ENCODE assay signal across 8 cellular contexts in genomic region chr16:85798901-85799496, GRCh38. TPM values are rescaled to one million over a fixed set of nuclear protein-coding genes. Genes with fewer than 3 reads are reported as not detected.
A peak's percentile ranks its signal among the peaks of the same experiment; 100 is the strongest.
DNase-seq lines count a peak whose midpoint lies in the region; ATAC-seq, FAIRE-seq and TF ChIP-seq lines count a peak whose summit lies in the region.

No MANE protein-coding gene starts in this region.

- in situ Hi-C loops in Panc1 (cut with HindIII; ENCODE audit: low pct_unique_long_range_greater_than_20kb, low sequenced_read_pairs) (no loop called here), K562 (cut with MboI) (no loop called here)

- H3K79me2 ChIP-seq in K562 (ENCODE audit: control insufficient read depth, insufficient read depth, low read length) = peaks cover 93% of the 10 kb centered on the region

- no peak for TF ChIP-seq EP300 in K562 (IDR thresholded peaks at IDR 0.05; ENCODE audit: low read length)

- H3K4me1 ChIP-seq in Panc1 (ENCODE audit: control insufficient read depth, insufficient read depth, low read length) (no peaks in the 10 kb centered on the region), K562 (replicated peaks in 1 of 2; ENCODE audit: control insufficient read depth in 2 of 2, insufficient read depth in 2 of 2, low read length in 2 of 2) (peaks cover 11 to 13% of the 10 kb centered on the region in 2 experiments; a peak in 4 of 5 replicates)

- peak overlapping the region; percentile 95 to 98 for H3K4me3 ChIP-seq in Panc1 (ENCODE audit: low read depth in 2 of 2, low read length in 2 of 2)
- peak overlapping the region; percentile 97 for H3K4me3 ChIP-seq in K562

- intact Hi-C loops in Panc1 (cut with micrococcal nuclease; ENCODE audit: unreplicated experiment) (no loop called here), K562 (cut with micrococcal nuclease) (no loop called here)

- DNase-seq in SIG-M5 treated with dmso at 0.1 percent for 504 hours (lab: John Stamatoyannopoulos, UW; ENCODE audit: unreplicated experiment) = peak; percentile 11
- no peak for DNase-seq in SIG-M5 (lab: John Stamatoyannopoulos, UW)
- no peak for DNase-seq in Panc1 (ENCODE audit: low read depth, low spot score)
- peak; percentile 53 to 90 (median 80) for DNase-seq in K562 (ENCODE audit: extremely low read depth in 1 of 4, low spot score in 3 of 4)
- peak; percentile 62 for DNase-seq in islet precursor cell
- DNase-seq in stimulated activated CD4-positive, alpha-beta T cell treated with anti-CD3 and anti-CD28 coated beads, Interleukin-4, amount 100 ng/mL, for 4 hours = peak; percentile 10 to 22
- DNase-seq in SK-N-DZ (ENCODE audit: low spot score) = no peak

- CTCF ChIA-PET in Panc1 (lab: Charles Lee) (no interaction called here), K562 (lab: Yijun Ruan, JAX; ENCODE audit: low intra/inter-chr PET ratio) (no interaction called here)

- H3K27me3 ChIP-seq in Panc1 (ENCODE audit: control insufficient read depth, insufficient read depth, low read length) (no peaks in the 10 kb centered on the region), K562 (ENCODE audit: control insufficient read depth in 2 of 2, insufficient read depth in 2 of 2, low read length in 2 of 2) (no peaks in the 10 kb centered on the region)

- no peak for FAIRE-seq in K562 (lab: Jason Lieb, UNC)

- H3K27ac ChIP-seq in Panc1 (ENCODE audit: low read length) (peak overlapping the region; percentile 88), K562 (ENCODE audit: extremely low read depth, low read depth, low read length) (peak overlapping the region; percentile 96)

- H3K4me2 ChIP-seq in K562 (ENCODE audit: insufficient read depth, low read length) = peak overlapping the region; percentile 94

- H3K9me3 ChIP-seq in Panc1 (ENCODE audit: control insufficient read depth, insufficient read depth, low read depth, low read length) (no peaks in the 10 kb centered on the region), K562 (replicated peaks; ENCODE audit: control insufficient read depth, insufficient read depth, low read depth, low read length) (no peaks in the 10 kb centered on the region)

- TF ChIP-seq RAD21 in K562 (CRISPR knock-in tag; conservative IDR thresholded peaks at IDR 0.05 in 1 of 2, IDR thresholded peaks at IDR 0.05 in 1 of 2) = no peak

- peak overlapping the region; percentile 82 for H2AFZ ChIP-seq in K562 (ENCODE audit: low read depth, low read length)

- no peak for TF ChIP-seq POLR2A in K562 (conservative IDR thresholded peaks at IDR 0.05)

- H3K9me1 ChIP-seq in K562 (ENCODE audit: control insufficient read depth, insufficient read depth, low read length) = peaks cover 6% of the 10 kb centered on the region

- H3K36me3 ChIP-seq in Panc1 (ENCODE audit: control insufficient read depth, insufficient read depth, low read length) (peaks cover 28% of the 10 kb centered on the region), K562 (ENCODE audit: control insufficient read depth, insufficient read depth, low read length) (peaks cover 72% of the 10 kb centered on the region)

- POLR2A ChIA-PET in Panc1 (lab: Charles Lee) = no interaction called here
- POLR2A ChIA-PET in K562 (lab: Yijun Ruan, JAX) = no interaction called here

- peak; percentile 28 for ATAC-seq in HG02798 (IDR thresholded peaks at IDR 0.05; ENCODE audit: poor library complexity, unreplicated experiment)
- peak; percentile 67 for ATAC-seq in Panc1
- peak; percentile 70 for ATAC-seq in K562

- H4K20me1 ChIP-seq in K562 (replicated peaks; ENCODE audit: control insufficient read depth, insufficient read depth, low read length) = peaks cover 15% of the 10 kb centered on the region

- H3K9ac ChIP-seq in K562 (ENCODE audit: insufficient read depth in 1 of 2, low read depth in 2 of 2, low read length in 2 of 2) = peak overlapping the region; percentile 96

- BruUV-seq in Panc1 (replicated peaks; lab: Mats Ljungman, UMichigan) = no TSS peak
- no TSS peak for BruUV-seq in K562 (replicated peaks; lab: Mats Ljungman, UMichigan)

- WGBS in K562 (ENCODE audit: insufficient coverage, low coverage, missing lambda C conversion rate) = under 1% methylated on average over 32 of the region's 51 CpGs

- TF ChIP-seq CTCF in Panc1 (IDR thresholded peaks at IDR 0.05) = no peak
- 0 out of 6 replicates have a peak, but pooled peaks of 1 of the 3 experiments have one; percentile 41 for TF ChIP-seq CTCF in K562 (IDR thresholded peaks at IDR 0.05 in 2 of 3, conservative IDR thresholded peaks at IDR 0.05 in 1 of 3; ENCODE audit: insufficient read depth in 2 of 3, low read depth in 1 of 3, low read length in 3 of 3)

TF ChIP-seq in K562, 482 proteins besides CTCF, POLR2A, EP300 and RAD21 (continues in another document):
- TF ChIP-seq SMAD1 (IDR thresholded peaks at IDR 0.05; ENCODE audit: low read depth, low read length, partially characterized antibody) (peak; percentile 28), RB1 (IDR thresholded peaks at IDR 0.05; ENCODE audit: low read depth) (peak; percentile 31; the same call in 1 of the 2 replicates)

RNA-seq across cellular contexts. Expression of gene EMC8, which starts 0.3 kb away (rescaled TPM):
- total RNA-seq in Panc1 (2021; ENCODE audit: unreplicated experiment) = 39.1 TPM
- polyA plus RNA-seq in Panc1 (2012; ENCODE audit: insufficient read length) = 50.8 TPM
- total RNA-seq in K562 (2011; cell fraction: chromatin; rRNA removed; ENCODE audit: low replicate concordance) = 39.0 and 71.6 TPM in 2 replicates
- total RNA-seq in K562 (2011; cell fraction: nucleolus; rRNA removed) = 55.5 and 57.1 TPM in 2 replicates
- 52.4 and 64.5 TPM in 2 replicates for total RNA-seq in K562 (2011; cell fraction: nucleoplasm; rRNA removed)
- 81.8 and 86.4 TPM in 2 replicates for total RNA-seq in K562 (2014; rRNA removed)
- total RNA-seq in K562 (2014; rRNA removed; fragmentation: Illumina TruSeq; extraction: Trizol) = 36.4 and 48.6 TPM in 2 replicates
- 49.9 and 56.4 TPM in 2 replicates for total RNA-seq in K562 (2015; rRNA removed; fragmentation: Illumina TruSeq; extraction: Trizol)
- 60.8 and 71.9 TPM in 2 replicates for total RNA-seq in K562 (2021)
- polyA plus RNA-seq in K562 (2011; rRNA removed) = 45.2 and 54.7 TPM in 2 replicates
- polyA plus RNA-seq in K562 (2011; cell fraction: cytosol; rRNA removed) = 64.7 and 82.3 TPM in 2 replicates
- polyA plus RNA-seq in K562 (2011; cell fraction: nucleus; rRNA removed) = 50.0 and 69.2 TPM in 2 replicates
- polyA plus RNA-seq in K562 (2012) = 35.1 and 36.5 TPM in 2 replicates
- 32.7 and 39.8 TPM in 2 replicates for polyA plus RNA-seq in K562 (2014; fragmentation: Illumina TruSeq; extraction: Trizol)
- 10 to 100 TPM; 11.4 to 14.0 TPM for polyA plus RNA-seq in K562 (2014; fragmentation: Nextera tagmentation; extraction: Ambion mirVana)
- polyA plus RNA-seq in K562 (2014; rRNA removed) = 61.7 and 69.1 TPM in 2 replicates
- polyA minus RNA-seq in K562 (2011; rRNA and poly(A)+ RNA removed) = 35.1 and 58.8 TPM in 2 replicates
- 45.7 and 51.0 TPM in 2 replicates for polyA minus RNA-seq in K562 (2011; cell fraction: cytosol; rRNA and poly(A)+ RNA removed)
- polyA minus RNA-seq in K562 (2011; cell fraction: nucleus; rRNA and poly(A)+ RNA removed) = 26.1 and 37.0 TPM in 2 replicates
- 67.7 and 79.3 TPM in 2 replicates for polyA plus RNA-seq in SK-N-DZ (2014; cell fraction: cytosol; rRNA removed)
- polyA plus RNA-seq in SK-N-DZ (2014; cell fraction: nucleus; rRNA removed) = 56.7 and 59.1 TPM in 2 replicates

RNA-seq across cellular contexts. Expression of gene COX4I1, which starts 0.5 kb away (rescaled TPM):
- total RNA-seq in Panc1 (2021; ENCODE audit: unreplicated experiment) = 429 TPM
- 533 TPM for polyA plus RNA-seq in Panc1 (2012; ENCODE audit: insufficient read length)
- 142 and 234 TPM in 2 replicates for total RNA-seq in K562 (2011; cell fraction: chromatin; rRNA removed; ENCODE audit: low replicate concordance)
- 377 and 464 TPM in 2 replicates for total RNA-seq in K562 (2011; cell fraction: nucleolus; rRNA removed)
- total RNA-seq in K562 (2011; cell fraction: nucleoplasm; rRNA removed) = 382 and 397 TPM in 2 replicates
- 941 and 994 TPM in 2 replicates for total RNA-seq in K562 (2014; rRNA removed)
- total RNA-seq in K562 (2014; rRNA removed; fragmentation: Illumina TruSeq; extraction: Trizol) = 526 and 685 TPM in 2 replicates
- 613 and 651 TPM in 2 replicates for total RNA-seq in K562 (2015; rRNA removed; fragmentation: Illumina TruSeq; extraction: Trizol)
- total RNA-seq in K562 (2021) = 827 and 832 TPM in 2 replicates
- polyA plus RNA-seq in K562 (2011; rRNA removed) = 1,032 and 1,039 TPM in 2 replicates
- polyA plus RNA-seq in K562 (2011; cell fraction: cytosol; rRNA removed) = 957 and 1,096 TPM in 2 replicates
- polyA plus RNA-seq in K562 (2011; cell fraction: nucleus; rRNA removed) = 594 and 697 TPM in 2 replicates
- 796 and 1,103 TPM in 2 replicates for polyA plus RNA-seq in K562 (2012)
- polyA plus RNA-seq in K562 (2014; fragmentation: Illumina TruSeq; extraction: Trizol) = 1,040 and 1,078 TPM in 2 replicates
- 1,000 to 10,000 TPM; 1,936 to 2,356 TPM for polyA plus RNA-seq in K562 (2014; fragmentation: Nextera tagmentation; extraction: Ambion mirVana)
- polyA plus RNA-seq in K562 (2014; rRNA removed) = 1,078 and 1,164 TPM in 2 replicates
- 533 and 536 TPM in 2 replicates for polyA minus RNA-seq in K562 (2011; rRNA and poly(A)+ RNA removed)
- 193 and 209 TPM in 2 replicates for polyA minus RNA-seq in K562 (2011; cell fraction: cytosol; rRNA and poly(A)+ RNA removed)
- 68.0 and 114 TPM in 2 replicates for polyA minus RNA-seq in K562 (2011; cell fraction: nucleus; rRNA and poly(A)+ RNA removed)
- 655 and 763 TPM in 2 replicates for polyA plus RNA-seq in SK-N-DZ (2014; cell fraction: cytosol; rRNA removed)
- polyA plus RNA-seq in SK-N-DZ (2014; cell fraction: nucleus; rRNA removed) = 454 and 463 TPM in 2 replicates

RNA-seq across cellular contexts. Expression of gene C16orf74, which starts 48.1 kb away (rescaled TPM):
- total RNA-seq in Panc1 (2021; ENCODE audit: unreplicated experiment) (1.5 TPM), K562 (2014; rRNA removed) (not detected in 2 replicates), K562 (2014; rRNA removed; fragmentation: Illumina TruSeq; extraction: Trizol) (not detected in 2 replicates), K562 (2015; rRNA removed; fragmentation: Illumina TruSeq; extraction: Trizol) (not detected in 2 replicates), K562 (2021) (not detected in 2 replicates)
- 2.3 TPM for polyA plus RNA-seq in Panc1 (2012; ENCODE audit: insufficient read length)
- not detected in 2 replicates for total RNA-seq in K562 (2011; cell fraction: chromatin; rRNA removed; ENCODE audit: low replicate concordance)
- total RNA-seq in K562 (2011; cell fraction: nucleolus; rRNA removed) = not detected in 2 replicates
- total RNA-seq in K562 (2011; cell fraction: nucleoplasm; rRNA removed) = not detected in 2 replicates
- polyA plus RNA-seq in K562 (2011; rRNA removed) (0.11 TPM in 1 of 2 replicates, not detected in the other), K562 (2014; fragmentation: Illumina TruSeq; extraction: Trizol) (not detected in 2 replicates), K562 (2014; fragmentation: Nextera tagmentation; extraction: Ambion mirVana) (not detected), K562 (2014; rRNA removed) (not detected in 2 replicates)
- not detected in 2 replicates for polyA plus RNA-seq in K562 (2011; cell fraction: cytosol; rRNA removed)
- polyA plus RNA-seq in K562 (2011; cell fraction: nucleus; rRNA removed) = not detected in 2 replicates
- not detected in 2 replicates for polyA plus RNA-seq in K562 (2012)
- polyA minus RNA-seq in K562 (2011; rRNA and poly(A)+ RNA removed) = not detected in 2 replicates
- polyA minus RNA-seq in K562 (2011; cell fraction: cytosol; rRNA and poly(A)+ RNA removed) = not detected in 2 replicates
- polyA minus RNA-seq in K562 (2011; cell fraction: nucleus; rRNA and poly(A)+ RNA removed) = not detected in 2 replicates
- polyA plus RNA-seq in SK-N-DZ (2014; cell fraction: cytosol; rRNA removed) = 0.24 TPM in 1 of 2 replicates, not detected in the other
- polyA plus RNA-seq in SK-N-DZ (2014; cell fraction: nucleus; rRNA removed) = 1.8 TPM in 1 of 2 replicates, not detected in the other

Comparison
In these comparisons a context has a peak if more than half of its experiments do, and no peak if none do; other contexts are left out.
1. DNase-seq: peak in SIG-M5 treated with dmso at 0.1 percent for 504 hours (single experiment), K562 (4 of 4), islet precursor cell (single experiment) and stimulated activated CD4-positive, alpha-beta T cell treated with anti-CD3 and anti-CD28 coated beads, Interleukin-4, amount 100 ng/mL, for 4 hours (2 of 2); none in SIG-M5 (single experiment), Panc1 (single experiment) and SK-N-DZ (single experiment).
2. Peak in every context shown above with its lines, with median percentiles within 50 percentile points of each other: ATAC-seq.